Comparison of ENCODE assay signal across 15 cellular contexts in genomic region chr4:166274775-166275174, GRCh38.
DNase-seq lines count a peak whose midpoint lies in the region; ATAC-seq, FAIRE-seq and TF ChIP-seq lines count a peak whose summit lies in the region.
"Had no signal": no experiment of that assay in that cellular context is flagged by ENCODE, and none has a peak within 500 bp of the region (broad histone marks: within the 10 kb centered on the region; RNA-seq: fewer than 3 reads in every experiment).

No MANE protein-coding gene starts in this region.

- H3K9me3 ChIP-seq in HepG2 (ENCODE audit: low read length) (no peaks in the 10 kb centered on the region), right lobe of liver (no peaks in the 10 kb centered on the region), IMR-90 (ENCODE audit: control insufficient read depth, insufficient read depth, low read length) (peaks cover 4% of the 10 kb centered on the region), K562 (replicated peaks; ENCODE audit: control insufficient read depth, insufficient read depth, low read depth, low read length) (no peaks in the 10 kb centered on the region; the same call in 1 of the 2 replicates)
- H3K9me3 ChIP-seq: BLaER1 had no signal

- CTCF ChIA-PET in HepG2 (lab: Yijun Ruan, JAX; ENCODE audit: low intra/inter-chr PET ratio, low total read pairs) (no interaction called here), IMR-90 (lab: Yijun Ruan, JAX) (no interaction called here), K562 (lab: Yijun Ruan, JAX; ENCODE audit: low intra/inter-chr PET ratio) (no interaction called here), GM10248 (lab: Yijun Ruan, JAX) (no interaction called here), WTC11 (lab: Charles Lee) (no interaction called here)

- WGBS in HepG2 (ENCODE audit: low lambda C conversion rate) = 0% methylated on average over 1 of the region's 1 CpG
- WGBS in right lobe of liver (ENCODE audit: insufficient coverage, low coverage, low lambda C conversion rate, missing lambda C conversion rate) = 31% methylated on average over 1 of the region's 1 CpG
- no CpG with 5 or more reads among the region's 1 CpG for WGBS in IMR-90 (ENCODE audit: extremely low coverage in 2 of 2, insufficient read length in 1 of 2), 2 experiments
- 0% methylated on average over 1 of the region's 1 CpG for WGBS in K562 (ENCODE audit: insufficient coverage, low coverage, missing lambda C conversion rate)

- H2AFZ ChIP-seq in HepG2 (ENCODE audit: low read length) (no peak overlapping the region), IMR-90 (replicated peaks; ENCODE audit: low read length, poor library complexity) (no peak overlapping the region), K562 (ENCODE audit: low read depth, low read length) (no peak overlapping the region)

- H3K4me3 ChIP-seq in HepG2 (replicated peaks in 1 of 3; ENCODE audit: insufficient read depth in 1 of 3, low read depth in 2 of 3, low read length in 3 of 3) (no peak overlapping the region), right lobe of liver (no peak overlapping the region), IMR-90 (ENCODE audit: insufficient read depth, low read depth, low read length) (no peak overlapping the region), K562 (no peak overlapping the region)
- H3K4me3 ChIP-seq: BLaER1, GM12878, HAP-1 had no signal

- no peak for TF ChIP-seq CTCF in HepG2 (CRISPR knock-in tag; IDR thresholded peaks at IDR 0.05)
- TF ChIP-seq CTCF in right lobe of liver (IDR thresholded peaks at IDR 0.05) = no peak
- TF ChIP-seq CTCF in IMR-90 (conservative IDR thresholded peaks at IDR 0.05; ENCODE audit: low read depth, low read length) = no peak
- TF ChIP-seq CTCF in K562 (IDR thresholded peaks at IDR 0.05 in 2 of 3, conservative IDR thresholded peaks at IDR 0.05 in 1 of 3; ENCODE audit: insufficient read depth in 2 of 3, low read depth in 1 of 3, low read length in 3 of 3) = no peak
- no peak for TF ChIP-seq CTCF in GM10248 (IDR thresholded peaks at IDR 0.05; ENCODE audit: control extremely low read depth, extremely low read depth, low read depth, missing control alignments)
- no peak for TF ChIP-seq CTCF in WTC11 (IDR thresholded peaks at IDR 0.05)

- no peak overlapping the region for H2BK20ac ChIP-seq in IMR-90 (ENCODE audit: low read depth, low read length)

- no peak overlapping the region for H4K91ac ChIP-seq in IMR-90 (ENCODE audit: insufficient read depth, low read depth, low read length)

- H3K9me3 Mint-ChIP-seq in WTC11 = no peaks in the 10 kb centered on the region

- no peak overlapping the region for H3K56ac ChIP-seq in IMR-90 (ENCODE audit: extremely low read depth, insufficient read depth, low read length)

- POLR2A ChIA-PET in HepG2 (lab: Yijun Ruan, JAX) (no interaction called here), IMR-90 (lab: Charles Lee; ENCODE audit: unreplicated experiment) (no interaction called here), K562 (lab: Yijun Ruan, JAX) (no interaction called here), GM10248 (lab: Yijun Ruan, JAX) (no interaction called here), WTC11 (lab: Charles Lee) (no interaction called here)

- H2BK120ac ChIP-seq in IMR-90 (ENCODE audit: low read depth, low read length) = no peak overlapping the region

- no peaks in the 10 kb centered on the region for H3K4me1 ChIP-seq in HepG2 (ENCODE audit: insufficient read depth, low read length)
- H3K4me1 ChIP-seq in right lobe of liver = no peaks in the 10 kb centered on the region
- H3K4me1 ChIP-seq in IMR-90 (ENCODE audit: control insufficient read depth, insufficient read depth, low read length) = no peaks in the 10 kb centered on the region
- H3K4me1 ChIP-seq in K562 (replicated peaks in 1 of 2; ENCODE audit: control insufficient read depth in 2 of 2, insufficient read depth in 2 of 2, low read length in 2 of 2) = no peaks in the 10 kb centered on the region
- H3K4me1 ChIP-seq: BLaER1 had no signal

- no peak overlapping the region for H3K23ac ChIP-seq in IMR-90 (ENCODE audit: low read depth, low read length)

- no TSS peak for BruUV-seq in HepG2 (replicated peaks; lab: Mats Ljungman, UMichigan)
- BruUV-seq in IMR-90 (replicated peaks; lab: Mats Ljungman, UMichigan) = no TSS peak
- BruUV-seq in K562 (replicated peaks; lab: Mats Ljungman, UMichigan) = no TSS peak

- no peaks in the 10 kb centered on the region for H3K79me1 ChIP-seq in IMR-90 (ENCODE audit: low read depth in 1 of 2, low read length in 2 of 2)

- H3K9ac ChIP-seq in HepG2 (ENCODE audit: insufficient read depth, low read depth, low read length) (no peak overlapping the region), IMR-90 (ENCODE audit: low read depth, low read length) (no peak overlapping the region), K562 (ENCODE audit: insufficient read depth in 1 of 2, low read depth in 2 of 2, low read length in 2 of 2) (no peak overlapping the region)
- H3K9ac ChIP-seq: BLaER1 had no signal

- no peak for TF ChIP-seq RAD21 in HepG2 (CRISPR knock-in tag; IDR thresholded peaks at IDR 0.05)
- no peak for TF ChIP-seq RAD21 in IMR-90 (IDR thresholded peaks at IDR 0.05; ENCODE audit: low read length)
- no peak for TF ChIP-seq RAD21 in K562 (CRISPR knock-in tag; conservative IDR thresholded peaks at IDR 0.05 in 1 of 2, IDR thresholded peaks at IDR 0.05 in 1 of 2)

- TF ChIP-seq POLR2A in HepG2 (IDR thresholded peaks at IDR 0.05; ENCODE audit: insufficient read depth in 1 of 2, low read depth in 2 of 2, low read length in 2 of 2) (no peak), right lobe of liver (IDR thresholded peaks at IDR 0.05) (no peak), IMR-90 (IDR thresholded peaks at IDR 0.05; ENCODE audit: low read depth, low read length) (no peak), K562 (conservative IDR thresholded peaks at IDR 0.05) (no peak)

- no peaks in the 10 kb centered on the region for H3K27me3 Mint-ChIP-seq in WTC11 (ENCODE audit: low read depth)
- H3K27me3 Mint-ChIP-seq: CD4-positive, alpha-beta memory T cell had no signal

- no peak overlapping the region; the same call in 1 of the 2 replicates for H3K27ac Mint-ChIP-seq in WTC11
- H3K27ac Mint-ChIP-seq: CD14-positive monocyte; CD4-positive, alpha-beta memory T cell had no signal

- H3K4me3 Mint-ChIP-seq in WTC11 = no peak overlapping the region
- H3K4me3 Mint-ChIP-seq: CD14-positive monocyte; CD4-positive, alpha-beta memory T cell had no signal

- no peak overlapping the region for H2BK15ac ChIP-seq in IMR-90 (ENCODE audit: low read depth, low read length)

- DNase-seq in HepG2 (ENCODE audit: low spot score) (no peak), right lobe of liver (no peak), IMR-90 (no peak), K562 (ENCODE audit: extremely low read depth in 1 of 4, low spot score in 3 of 4) (no peak), GM10248 (ENCODE audit: extremely low spot score) (no peak), WTC11 (ENCODE audit: low spot score) (no peak)
- DNase-seq in NK-92 treated with Interleukin-12 subunit alpha and Interleukin-12 subunit beta, amount 100 ng/mL, for 24 hours (lab: John Stamatoyannopoulos, UW) = no peak
- DNase-seq: CD4-positive, alpha-beta memory T cell; DMS79 treated with DMSO at 0.1 percent for 48 hours; GF-D8 had no signal

- no peak for TF ChIP-seq EP300 in HepG2 (IDR thresholded peaks at IDR 0.05; ENCODE audit: low read depth in 2 of 2, low read length in 2 of 2)
- no peak for TF ChIP-seq EP300 in HepG2 (CRISPR knock-in tag; IDR thresholded peaks at IDR 0.05; ENCODE audit: borderline replicate concordance)
- TF ChIP-seq EP300 in K562 (IDR thresholded peaks at IDR 0.05; ENCODE audit: low read length) = no peak

- H3K27ac ChIP-seq in HepG2 (ENCODE audit: extremely low read length, insufficient read depth, low read length) = no peak overlapping the region
- H3K27ac ChIP-seq in right lobe of liver = no peak overlapping the region
- H3K27ac ChIP-seq in IMR-90 (ENCODE audit: insufficient read depth, low read length) = no peak overlapping the region
- no peak overlapping the region for H3K27ac ChIP-seq in K562 (ENCODE audit: extremely low read depth, low read depth, low read length)
- H3K27ac ChIP-seq: BLaER1 had no signal

- H4K20me1 ChIP-seq in HepG2 (ENCODE audit: insufficient read depth, low read length) (no peaks in the 10 kb centered on the region), IMR-90 (ENCODE audit: insufficient read depth, low read length) (no peaks in the 10 kb centered on the region), K562 (replicated peaks; ENCODE audit: control insufficient read depth, insufficient read depth, low read length) (no peaks in the 10 kb centered on the region)
- H4K20me1 ChIP-seq: BLaER1 had no signal

- H3K27me3 ChIP-seq in HepG2 (ENCODE audit: control insufficient read depth in 1 of 2, insufficient read depth in 2 of 2, low read length in 2 of 2) (no peaks in the 10 kb centered on the region; a peak in 1 of 5 replicates), right lobe of liver (no peaks in the 10 kb centered on the region), IMR-90 (ENCODE audit: control insufficient read depth, insufficient read depth, low read length) (no peaks in the 10 kb centered on the region), K562 (ENCODE audit: control insufficient read depth in 2 of 2, insufficient read depth in 2 of 2, low read length in 2 of 2) (no peaks in the 10 kb centered on the region)
- H3K27me3 ChIP-seq: BLaER1 had no signal

- dilution Hi-C loops in IMR-90 (cut with HindIII; ENCODE audit: low sequenced_read_pairs, unreplicated experiment) = no loop called here

- H3K36me3 Mint-ChIP-seq in WTC11 = no peaks in the 10 kb centered on the region
- H3K36me3 Mint-ChIP-seq: CD14-positive monocyte; CD4-positive, alpha-beta memory T cell had no signal

- no peak overlapping the region for H3K18ac ChIP-seq in IMR-90 (ENCODE audit: low read depth, low read length)

- no peak overlapping the region for H3K14ac ChIP-seq in IMR-90 (replicated peaks; ENCODE audit: low read depth, low read length)

- H3K79me2 ChIP-seq in HepG2 (ENCODE audit: insufficient read depth, low read length) (no peaks in the 10 kb centered on the region), K562 (ENCODE audit: control insufficient read depth, insufficient read depth, low read length) (no peaks in the 10 kb centered on the region)

- H3K4me1 Mint-ChIP-seq in WTC11 = no peaks in the 10 kb centered on the region
- H3K4me1 Mint-ChIP-seq: CD14-positive monocyte; CD4-positive, alpha-beta memory T cell had no signal

- in situ Hi-C loops in HepG2 (cut with HindIII; ENCODE audit: extremely low pct_ligation_motif_present, low pct_unique_long_range_greater_than_20kb) (no loop called here), IMR-90 (cut with MboI; ENCODE audit: low sequenced_read_pairs) (no loop called here), K562 (cut with MboI) (no loop called here)

- FAIRE-seq in HepG2 (lab: Jason Lieb, UNC) = no peak
- no peak for FAIRE-seq in K562 (lab: Jason Lieb, UNC)
- FAIRE-seq: A204.1, GM12878 had no signal

- H3K9me1 ChIP-seq in IMR-90 (ENCODE audit: insufficient read depth, low read length) (no peaks in the 10 kb centered on the region), K562 (ENCODE audit: control insufficient read depth, insufficient read depth, low read length) (no peaks in the 10 kb centered on the region)

- intact Hi-C loops in HepG2 (cut with micrococcal nuclease; ENCODE audit: unreplicated experiment) (no loop called here), right lobe of liver (cut with DNase I) (no loop called here), IMR-90 (cut with micrococcal nuclease) (no loop called here), K562 (cut with micrococcal nuclease) (no loop called here)

- no peak overlapping the region for H4K8ac ChIP-seq in IMR-90 (ENCODE audit: low read depth in 2 of 2, low read length in 2 of 2)

- no peak for ATAC-seq in HepG2
- no peak for ATAC-seq in right lobe of liver
- no peak for ATAC-seq in IMR-90 (ENCODE audit: low read depth)
- ATAC-seq in K562 = no peak
- no peak for ATAC-seq in WTC11
- ATAC-seq: GM12878 had no signal

- H2BK5ac ChIP-seq in IMR-90 (ENCODE audit: low read depth, low read length, poor library complexity, severe bottlenecking) = no peak overlapping the region

- H4K5ac ChIP-seq in IMR-90 (ENCODE audit: low read depth, low read length) = no peak overlapping the region

- no peak overlapping the region for H2AK5ac ChIP-seq in IMR-90 (ENCODE audit: low read depth, low read length)

- no peak overlapping the region for H3K4ac ChIP-seq in IMR-90 (ENCODE audit: low read depth, low read length)

- H2AK9ac ChIP-seq in IMR-90 (replicated peaks; ENCODE audit: low read depth, low read length, poor library complexity) = no peak overlapping the region

- H3K36me3 ChIP-seq in HepG2 (replicated peaks in 1 of 2; ENCODE audit: control insufficient read depth in 1 of 2, insufficient read depth in 2 of 2, low read length in 2 of 2) (no peaks in the 10 kb centered on the region), right lobe of liver (no peaks in the 10 kb centered on the region), IMR-90 (ENCODE audit: control insufficient read depth, insufficient read depth, low read length) (no peaks in the 10 kb centered on the region), K562 (ENCODE audit: control insufficient read depth, insufficient read depth, low read length) (no peaks in the 10 kb centered on the region)
- H3K36me3 ChIP-seq: BLaER1, HAP-1 had no signal

- H3K4me2 ChIP-seq in HepG2 (ENCODE audit: low read depth, low read length) (no peak overlapping the region), IMR-90 (ENCODE audit: low read depth, low read length) (no peak overlapping the region), K562 (ENCODE audit: insufficient read depth, low read length) (no peak overlapping the region)
- H3K4me2 ChIP-seq: BLaER1 had no signal

Comparison
In these comparisons a context has a peak if more than half of its experiments do, and no peak if none do; other contexts are left out.
1. Of the 241 proteins assayed by ChIP-seq in both HepG2 and K562: peak only in HepG2: CEBPB; only in K562: CEBPG; in both: none; in neither: 237; mixed calls (peak in some experiments, not most) for 2.